10 cellular contexts compared by ENCODE assay signal in the genomic region with DNA sequence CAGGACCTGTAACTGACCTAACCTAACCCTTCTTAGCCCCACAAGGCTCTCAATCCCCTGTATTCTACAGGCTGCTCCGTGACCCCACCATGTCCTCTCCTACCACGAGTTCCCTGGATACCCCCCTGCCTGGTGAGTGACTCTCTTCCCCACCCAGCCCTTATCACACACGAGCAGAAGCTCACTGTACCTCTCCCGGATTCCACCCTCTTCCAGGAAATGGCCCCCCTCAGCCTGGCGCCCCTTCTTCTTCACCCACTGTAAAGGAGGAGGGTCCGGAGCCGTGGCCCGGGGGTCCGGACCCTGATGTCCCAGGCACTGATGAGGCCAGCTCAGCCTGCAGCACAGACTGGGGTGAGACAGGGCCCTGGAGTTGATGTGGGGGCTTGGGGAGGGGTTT. TPM values are rescaled to one million over a fixed set of nuclear protein-coding genes. Genes with fewer than 3 reads are reported as not detected.
DNase-seq lines count a peak whose midpoint lies in the region; ATAC-seq, FAIRE-seq and TF ChIP-seq lines count a peak whose summit lies in the region.
"Had no signal": no experiment of that assay in that cellular context is flagged by ENCODE, and none has a peak within 500 bp of the region (broad histone marks: within the 10 kb centered on the region; RNA-seq: fewer than 3 reads in every experiment).

No MANE protein-coding gene starts in this region.

- H3K9ac ChIP-seq in HUES64 (ENCODE audit: low read depth, low read length) (no peak overlapping the region), GM12878 (ENCODE audit: control insufficient read depth, insufficient read depth, low read length) (no peak overlapping the region)

- intact Hi-C loops in CD4-positive, alpha-beta memory T cell (cut with micrococcal nuclease): no loop called here
- intact Hi-C loops in GM12878 (cut with micrococcal nuclease; ENCODE audit: unreplicated experiment): no loop called here

- RAD21 ChIA-PET in GM12878 (lab: Charles Lee; ENCODE audit: unreplicated experiment): no interaction called here

- BruUV-seq in GM12878 (replicated peaks; lab: Mats Ljungman, UMichigan): no TSS peak

- DNase-seq in CD4-positive, alpha-beta memory T cell: no peak
- DNase-seq in GM12878 (ENCODE audit: low read depth, low spot score) (no peak), nephron progenitor cell (no peak), T1000 (lab: John Stamatoyannopoulos, UW) (no peak), left lobe of liver (ENCODE audit: low spot score) (no peak), NCI-H345 treated with DMSO at 0.1 percent for 48 hours (lab: John Stamatoyannopoulos, UW; ENCODE audit: unreplicated experiment) (no peak), NCI-H1417 treated with DMSO at 0.1 percent for 48 hours (lab: John Stamatoyannopoulos, UW) (no peak)

- H3K79me2 ChIP-seq in GM12878 (ENCODE audit: control insufficient read depth, insufficient read depth, low read length): peaks cover 5% of the 10 kb centered on the region

- 95% methylated on average over 9 of the region's 9 CpGs for WGBS in HUES64
- WGBS in GM12878 (ENCODE audit: insufficient coverage, insufficient replicate concordance, low lambda C conversion rate, missing lambda C conversion rate): 85% methylated on average over 9 of the region's 9 CpGs

- in situ Hi-C loops in GM12878 (cut with MboI): no loop called here

- no peak for TF ChIP-seq POLR2A in GM12878 (IDR thresholded peaks at IDR 0.05; ENCODE audit: low read depth, low read length)

- no peak for FAIRE-seq in GM12878 (lab: Jason Lieb, UNC)
- FAIRE-seq: H54, islet of Langerhans had no signal

- peak overlapping the region in 7 of 8 donors; percentile 35 to 96 (median 87) for H3K4me3 Mint-ChIP-seq in CD4-positive, alpha-beta memory T cell
- peak overlapping the region; percentile 96 for H3K4me3 Mint-ChIP-seq in nephron progenitor cell

- H3K4me3 ChIP-seq in CD4-positive, alpha-beta memory T cell (ENCODE audit: low read length in 2 of 2): no peak overlapping the region
- H3K4me3 ChIP-seq in HUES64 (ENCODE audit: low read length): peak overlapping the region; percentile 44; the same call in 1 of the 2 replicates
- no peak overlapping the region for H3K4me3 ChIP-seq in GM12878

- SMC1A ChIA-PET in GM12878 (lab: Charles Lee; ENCODE audit: uncharacterized antibody, unreplicated experiment): no interaction called here

- CTCF ChIA-PET in CD4-positive, alpha-beta memory T cell (lab: Charles Lee; ENCODE audit: partially characterized antibody): no interaction called here
- CTCF ChIA-PET in GM12878 (lab: Yijun Ruan, JAX): interaction anchor here (1.9 kb wide), 1 partner anchor 83 kb away, joined by 11 read pairs; no protein-coding TSS in a partner anchor

- peaks cover 7 to 26% (median 14%) of the 10 kb centered on the region in 4 donors for H3K4me1 Mint-ChIP-seq in CD4-positive, alpha-beta memory T cell
- H3K4me1 Mint-ChIP-seq in nephron progenitor cell: no peaks in the 10 kb centered on the region

- no peaks in the 10 kb centered on the region for H3K27me3 Mint-ChIP-seq in CD4-positive, alpha-beta memory T cell
- peaks cover 5% of the 10 kb centered on the region for H3K27me3 Mint-ChIP-seq in nephron progenitor cell (ENCODE audit: low read depth, poor library complexity)

- no peak for TF ChIP-seq RAD21 in GM12878 (IDR thresholded peaks at IDR 0.05; ENCODE audit: insufficient read depth, low read depth, low read length)

- H3K27me3 ChIP-seq in CD4-positive, alpha-beta memory T cell (ENCODE audit: insufficient read depth, low read length): no peaks in the 10 kb centered on the region
- H3K27me3 ChIP-seq in HUES64 (ENCODE audit: insufficient read depth, low read length) (peaks cover 2% of the 10 kb centered on the region; the same call in 1 of the 2 replicates), GM12878 (replicated peaks in 1 of 2; ENCODE audit: control insufficient read depth in 2 of 2, insufficient read depth in 2 of 2, low read length in 1 of 2) (no peaks in the 10 kb centered on the region)

- peaks cover 0 to 6% (median 0%) of the 10 kb centered on the region in 8 donors for H3K9me3 Mint-ChIP-seq in CD4-positive, alpha-beta memory T cell
- H3K9me3 Mint-ChIP-seq in nephron progenitor cell: no peaks in the 10 kb centered on the region

- H3K27ac ChIP-seq in CD4-positive, alpha-beta memory T cell (ENCODE audit: low read depth, low read length): peak overlapping the region; percentile 100
- H3K27ac ChIP-seq in HUES64 (ENCODE audit: low read depth, low read length) (no peak overlapping the region), GM12878 (ENCODE audit: control insufficient read depth, insufficient read depth) (no peak overlapping the region)

- no peak for TF ChIP-seq EP300 in GM12878 (IDR thresholded peaks at IDR 0.05; ENCODE audit: borderline replicate concordance in 1 of 2, control insufficient read depth in 1 of 2, low read depth in 2 of 2, low read length in 2 of 2)

- peaks cover 46% of the 10 kb centered on the region for H3K36me3 ChIP-seq in CD4-positive, alpha-beta memory T cell (ENCODE audit: insufficient read depth, low read length)
- H3K36me3 ChIP-seq in HUES64 (ENCODE audit: insufficient read depth, low read length): peaks cover 50% of the 10 kb centered on the region
- peaks cover 5 to 16% of the 10 kb centered on the region in 2 experiments; a peak in 3 of 4 replicates for H3K36me3 ChIP-seq in GM12878 (ENCODE audit: control insufficient read depth in 2 of 2, insufficient read depth in 2 of 2, low read length in 1 of 2)

- no peak overlapping the region for H2AFZ ChIP-seq in GM12878 (ENCODE audit: control insufficient read depth, low read depth, low read length)

- no peak for TF ChIP-seq CTCF in GM12878 (IDR thresholded peaks at IDR 0.05 in 2 of 3, conservative IDR thresholded peaks at IDR 0.05 in 1 of 3; ENCODE audit: control insufficient read depth in 2 of 3, extremely low read depth in 1 of 3, insufficient read depth in 1 of 3, low read depth in 3 of 3, low read length in 3 of 3)
- TF ChIP-seq CTCF in nephron progenitor cell (IDR thresholded peaks at IDR 0.05): no peak

- peaks cover 14% of the 10 kb centered on the region for H3K4me1 ChIP-seq in CD4-positive, alpha-beta memory T cell (ENCODE audit: insufficient read depth, low read length)
- H3K4me1 ChIP-seq in HUES64 (ENCODE audit: insufficient read depth, low read length) (no peaks in the 10 kb centered on the region), GM12878 (ENCODE audit: control insufficient read depth, insufficient read depth, low read length) (peaks cover 7% of the 10 kb centered on the region; the same call in 1 of the 2 replicates)

- H3K27ac Mint-ChIP-seq in CD4-positive, alpha-beta memory T cell: peak overlapping the region; percentile 53 to 100 (median 94)
- H3K27ac Mint-ChIP-seq in nephron progenitor cell: no peak overlapping the region

- ATAC-seq in GM12878 (no peak), left lobe of liver (no peak)

- H4K20me1 ChIP-seq in GM12878 (ENCODE audit: control insufficient read depth, insufficient read depth): no peaks in the 10 kb centered on the region

- H3K36me3 Mint-ChIP-seq in CD4-positive, alpha-beta memory T cell: peaks cover 26 to 42% of the 10 kb centered on the region in 2 donors
- H3K36me3 Mint-ChIP-seq in nephron progenitor cell (ENCODE audit: low read depth): peaks cover 30% of the 10 kb centered on the region

- POLR2A ChIA-PET in CD4-positive, alpha-beta memory T cell (lab: Charles Lee; ENCODE audit: partially characterized antibody): no interaction called here
- POLR2A ChIA-PET in GM12878 (lab: Charles Lee): no interaction called here

- peak overlapping the region; percentile 42; the same call in 1 of the 2 replicates for H3K4me2 ChIP-seq in GM12878 (ENCODE audit: control insufficient read depth, insufficient read depth)

- no peaks in the 10 kb centered on the region for H3K9me3 ChIP-seq in CD4-positive, alpha-beta memory T cell (ENCODE audit: control insufficient read depth in 1 of 2, low read length in 2 of 2)
- H3K9me3 ChIP-seq in HUES64 (ENCODE audit: insufficient read depth, low read depth, low read length) (no peaks in the 10 kb centered on the region), GM12878 (replicated peaks; ENCODE audit: control insufficient read depth, insufficient read depth, low read length) (no peaks in the 10 kb centered on the region)

RNA-seq across cellular contexts. Expression of a gene that starts 1.3 kb away (rescaled TPM):
- total RNA-seq in CD4-positive, alpha-beta memory T cell: 100 to 1,000 TPM; 103 to 109 TPM
- 10 to 100 TPM; 86.9 to 88.0 TPM for polyA plus RNA-seq in CD4-positive, alpha-beta memory T cell
- 22.2 TPM for polyA plus RNA-seq in HUES64 (2013, experiment 1 of 2)
- 22.1 TPM for polyA plus RNA-seq in HUES64 (2013, experiment 2 of 2)
- 40.9 and 43.5 TPM in 2 replicates for total RNA-seq in GM12878 (2013; cell fraction: nucleolus; rRNA removed)
- total RNA-seq in GM12878 (2014; rRNA removed) (44.8 and 45.2 TPM in 2 replicates), GM12878 (2014; rRNA removed; fragmentation: Illumina TruSeq; extraction: Trizol) (15.6 and 17.2 TPM in 2 replicates), GM12878 (2021) (43.3 and 44.5 TPM in 2 replicates), left lobe of liver (32.2 TPM)
- 12.3 TPM for polyA plus RNA-seq in GM12878 (2011; ENCODE audit: low read depth)
- polyA plus RNA-seq in GM12878 (2011; rRNA removed) (12.3 and 26.9 TPM in 2 replicates), GM12878 (2014; fragmentation: Illumina TruSeq; extraction: Trizol) (1.8 and 16.2 TPM in 2 replicates), GM12878 (2014; fragmentation: Nextera tagmentation; extraction: Ambion mirVana) (1 to 10 TPM in 1 of 2 experiments, under 1 TPM in 1; 0.05 to 1.3 TPM), GM12878 (2014; rRNA removed) (52.4 and 53.3 TPM in 2 replicates), GM12878 (2016; fragmentation: Nextera tagmentation; extraction: Ambion mirVana) (10 to 100 TPM; 45.7 to 54.2 TPM)
- polyA plus RNA-seq in GM12878 (2011; cell fraction: cytosol; rRNA removed): 35.8 and 59.6 TPM in 2 replicates
- polyA plus RNA-seq in GM12878 (2011; cell fraction: nucleus; rRNA removed): 90.2 and 96.1 TPM in 2 replicates
- polyA plus RNA-seq in GM12878 (2012): 46.7 and 49.3 TPM in 2 replicates
- polyA minus RNA-seq in GM12878 (2011; rRNA and poly(A)+ RNA removed): 19.2 and 26.2 TPM in 2 replicates
- 13.5 and 15.4 TPM in 2 replicates for polyA minus RNA-seq in GM12878 (2011; cell fraction: cytosol; rRNA and poly(A)+ RNA removed)
- 17.4 and 27.1 TPM in 2 replicates for polyA minus RNA-seq in GM12878 (2011; cell fraction: nucleus; rRNA and poly(A)+ RNA removed)

RNA-seq across cellular contexts. Expression of a gene that starts 6.6 kb away (rescaled TPM):
- 10 to 100 TPM; 40.4 to 41.1 TPM for total RNA-seq in CD4-positive, alpha-beta memory T cell
- polyA plus RNA-seq in CD4-positive, alpha-beta memory T cell: 10 to 100 TPM; 29.3 to 30.7 TPM
- polyA plus RNA-seq in HUES64 (2013, experiment 1 of 2): 71.8 TPM
- polyA plus RNA-seq in HUES64 (2013, experiment 2 of 2): 72.6 TPM
- 45.1 and 55.2 TPM in 2 replicates for total RNA-seq in GM12878 (2013; cell fraction: nucleolus; rRNA removed)
- total RNA-seq in GM12878 (2014; rRNA removed) (121 and 141 TPM in 2 replicates), GM12878 (2014; rRNA removed; fragmentation: Illumina TruSeq; extraction: Trizol) (28.6 and 31.8 TPM in 2 replicates), GM12878 (2021) (146 and 165 TPM in 2 replicates), left lobe of liver (8.2 TPM)
- 15.5 TPM for polyA plus RNA-seq in GM12878 (2011; ENCODE audit: low read depth)
- polyA plus RNA-seq in GM12878 (2011; rRNA removed) (10.4 and 25.7 TPM in 2 replicates), GM12878 (2014; fragmentation: Illumina TruSeq; extraction: Trizol) (1.9 and 18.1 TPM in 2 replicates), GM12878 (2014; fragmentation: Nextera tagmentation; extraction: Ambion mirVana) (1 to 10 TPM in 1 of 2 experiments, under 1 TPM in 1; 0.76 to 6.5 TPM), GM12878 (2014; rRNA removed) (95.1 and 110 TPM in 2 replicates), GM12878 (2016; fragmentation: Nextera tagmentation; extraction: Ambion mirVana) (100 to 1,000 TPM; 111 to 118 TPM)
- polyA plus RNA-seq in GM12878 (2011; cell fraction: cytosol; rRNA removed): 47.4 and 83.0 TPM in 2 replicates
- polyA plus RNA-seq in GM12878 (2011; cell fraction: nucleus; rRNA removed): 231 and 322 TPM in 2 replicates
- 51.0 and 61.8 TPM in 2 replicates for polyA plus RNA-seq in GM12878 (2012)
- 34.5 and 105 TPM in 2 replicates for polyA minus RNA-seq in GM12878 (2011; rRNA and poly(A)+ RNA removed)
- polyA minus RNA-seq in GM12878 (2011; cell fraction: cytosol; rRNA and poly(A)+ RNA removed): 65.4 and 72.3 TPM in 2 replicates
- polyA minus RNA-seq in GM12878 (2011; cell fraction: nucleus; rRNA and poly(A)+ RNA removed): 50.1 and 97.2 TPM in 2 replicates

RNA-seq across cellular contexts. Expression of a gene that starts 12.1 kb away (rescaled TPM):
- 1 to 10 TPM; 4.8 to 6.6 TPM for total RNA-seq in CD4-positive, alpha-beta memory T cell
- polyA plus RNA-seq in CD4-positive, alpha-beta memory T cell: under 1 TPM; 0.57 to 0.61 TPM
- not detected for polyA plus RNA-seq in HUES64 (2013, experiment 1 of 2)
- not detected for polyA plus RNA-seq in HUES64 (2013, experiment 2 of 2)
- 19.2 and 19.9 TPM in 2 replicates for total RNA-seq in GM12878 (2013; cell fraction: nucleolus; rRNA removed)
- 20.1 and 20.6 TPM in 2 replicates for total RNA-seq in GM12878 (2014; rRNA removed)
- 12.3 and 14.5 TPM in 2 replicates for total RNA-seq in GM12878 (2014; rRNA removed; fragmentation: Illumina TruSeq; extraction: Trizol)
- 18.2 and 19.2 TPM in 2 replicates for total RNA-seq in GM12878 (2021)
- 30.5 TPM for polyA plus RNA-seq in GM12878 (2011; ENCODE audit: low read depth)
- polyA plus RNA-seq in GM12878 (2011; rRNA removed): 30.8 and 45.4 TPM in 2 replicates
- 65.3 and 79.7 TPM in 2 replicates for polyA plus RNA-seq in GM12878 (2011; cell fraction: cytosol; rRNA removed)
- polyA plus RNA-seq in GM12878 (2011; cell fraction: nucleus; rRNA removed): 86.1 and 106 TPM in 2 replicates
- 15.8 and 49.6 TPM in 2 replicates for polyA plus RNA-seq in GM12878 (2012)
- 13.8 and 15.3 TPM in 2 replicates for polyA plus RNA-seq in GM12878 (2014; fragmentation: Illumina TruSeq; extraction: Trizol)
- 10 to 100 TPM in 1 of 2 experiments, 1 to 10 TPM in 1; 6.7 to 15.2 TPM for polyA plus RNA-seq in GM12878 (2014; fragmentation: Nextera tagmentation; extraction: Ambion mirVana)
- 21.6 and 22.4 TPM in 2 replicates for polyA plus RNA-seq in GM12878 (2014; rRNA removed)
- polyA plus RNA-seq in GM12878 (2016; fragmentation: Nextera tagmentation; extraction: Ambion mirVana): 10 to 100 TPM; 17.0 to 17.2 TPM
- 20.5 and 43.9 TPM in 2 replicates for polyA minus RNA-seq in GM12878 (2011; rRNA and poly(A)+ RNA removed)
- polyA minus RNA-seq in GM12878 (2011; cell fraction: cytosol; rRNA and poly(A)+ RNA removed): 10.6 and 14.8 TPM in 2 replicates
- 11.8 and 16.9 TPM in 2 replicates for polyA minus RNA-seq in GM12878 (2011; cell fraction: nucleus; rRNA and poly(A)+ RNA removed)
- total RNA-seq in left lobe of liver: 3.3 TPM

RNA-seq across cellular contexts. Expression of a gene that starts 41.2 kb away (rescaled TPM):
- not detected for total RNA-seq in CD4-positive, alpha-beta memory T cell
- polyA plus RNA-seq in CD4-positive, alpha-beta memory T cell: 1 to 10 TPM in 1 of 2 donors, not detected in 1; 1.9 TPM
- polyA plus RNA-seq in HUES64 (2013, experiment 1 of 2): 16.8 TPM
- polyA plus RNA-seq in HUES64 (2013, experiment 2 of 2): 7.9 TPM
- total RNA-seq in GM12878 (2013; cell fraction: nucleolus; rRNA removed): 116 and 119 TPM in 2 replicates
- 106 and 123 TPM in 2 replicates for total RNA-seq in GM12878 (2014; rRNA removed)
- total RNA-seq in GM12878 (2014; rRNA removed; fragmentation: Illumina TruSeq; extraction: Trizol): 28.3 and 30.4 TPM in 2 replicates
- 85.0 and 90.7 TPM in 2 replicates for total RNA-seq in GM12878 (2021)
- polyA plus RNA-seq in GM12878 (2011; ENCODE audit: low read depth): 21.0 TPM
- 22.6 and 58.4 TPM in 2 replicates for polyA plus RNA-seq in GM12878 (2011; rRNA removed)
- polyA plus RNA-seq in GM12878 (2011; cell fraction: cytosol; rRNA removed): 61.5 and 78.6 TPM in 2 replicates
- polyA plus RNA-seq in GM12878 (2011; cell fraction: nucleus; rRNA removed): 96.6 and 113 TPM in 2 replicates
- polyA plus RNA-seq in GM12878 (2012): 79.6 and 82.0 TPM in 2 replicates
- 22.0 and 34.8 TPM in 2 replicates for polyA plus RNA-seq in GM12878 (2014; fragmentation: Illumina TruSeq; extraction: Trizol)
- polyA plus RNA-seq in GM12878 (2014; fragmentation: Nextera tagmentation; extraction: Ambion mirVana): 10 to 100 TPM in 1 of 2 experiments, 1 to 10 TPM in 1; 3.5 to 14.0 TPM
- 89.3 and 90.4 TPM in 2 replicates for polyA plus RNA-seq in GM12878 (2014; rRNA removed)
- 10 to 100 TPM; 53.6 to 60.2 TPM for polyA plus RNA-seq in GM12878 (2016; fragmentation: Nextera tagmentation; extraction: Ambion mirVana)
- polyA minus RNA-seq in GM12878 (2011; rRNA and poly(A)+ RNA removed): 18.7 and 54.2 TPM in 2 replicates
- polyA minus RNA-seq in GM12878 (2011; cell fraction: cytosol; rRNA and poly(A)+ RNA removed): 27.6 and 31.1 TPM in 2 replicates
- polyA minus RNA-seq in GM12878 (2011; cell fraction: nucleus; rRNA and poly(A)+ RNA removed): 22.6 and 47.1 TPM in 2 replicates
- total RNA-seq in left lobe of liver: not detected

RNA-seq across cellular contexts. Expression of a gene that starts 48.3 kb away (rescaled TPM):
- 1 to 10 TPM; 1.6 to 1.7 TPM for total RNA-seq in CD4-positive, alpha-beta memory T cell
- not detected for polyA plus RNA-seq in CD4-positive, alpha-beta memory T cell
- polyA plus RNA-seq in HUES64 (2013, experiment 1 of 2): 2.2 TPM
- 2.5 TPM for polyA plus RNA-seq in HUES64 (2013, experiment 2 of 2)
- total RNA-seq in GM12878 (2013; cell fraction: nucleolus; rRNA removed): 1.6 and 1.9 TPM in 2 replicates
- total RNA-seq in GM12878 (2014; rRNA removed): 0.16 and 0.45 TPM in 2 replicates
- 0.27 and 0.32 TPM in 2 replicates for total RNA-seq in GM12878 (2014; rRNA removed; fragmentation: Illumina TruSeq; extraction: Trizol)
- 2.4 and 3.8 TPM in 2 replicates for total RNA-seq in GM12878 (2021)
- 1.4 TPM for polyA plus RNA-seq in GM12878 (2011; ENCODE audit: low read depth)
- polyA plus RNA-seq in GM12878 (2011; rRNA removed): 0.24 and 0.43 TPM in 2 replicates
- polyA plus RNA-seq in GM12878 (2011; cell fraction: cytosol; rRNA removed): 0.63 and 0.75 TPM in 2 replicates
- polyA plus RNA-seq in GM12878 (2011; cell fraction: nucleus; rRNA removed): 4.0 and 5.1 TPM in 2 replicates
- polyA plus RNA-seq in GM12878 (2012): 2.9 and 5.5 TPM in 2 replicates
- 1.1 and 1.5 TPM in 2 replicates for polyA plus RNA-seq in GM12878 (2014; fragmentation: Illumina TruSeq; extraction: Trizol)
- not detected for polyA plus RNA-seq in GM12878 (2014; fragmentation: Nextera tagmentation; extraction: Ambion mirVana)
- 1.9 and 2.5 TPM in 2 replicates for polyA plus RNA-seq in GM12878 (2014; rRNA removed)
- under 1 TPM; 0.08 to 0.10 TPM for polyA plus RNA-seq in GM12878 (2016; fragmentation: Nextera tagmentation; extraction: Ambion mirVana)
- polyA minus RNA-seq in GM12878 (2011; rRNA and poly(A)+ RNA removed): 0.73 and 0.77 TPM in 2 replicates
- 0.62 TPM in 1 of 2 replicates, not detected in the other for polyA minus RNA-seq in GM12878 (2011; cell fraction: cytosol; rRNA and poly(A)+ RNA removed)
- polyA minus RNA-seq in GM12878 (2011; cell fraction: nucleus; rRNA and poly(A)+ RNA removed): 1.1 and 1.9 TPM in 2 replicates
- total RNA-seq in left lobe of liver: 4.0 TPM
